ENCODE assay signal across 10 cellular contexts in genomic region chr6:158068893-158069799, GRCh38.
DNase-seq lines count a peak whose midpoint lies in the region; ATAC-seq and TF ChIP-seq lines count a peak whose summit lies in the region.
"Had no signal": no experiment of that assay in that cellular context is flagged by ENCODE, and none has a peak within 500 bp of the region (broad histone marks: within the 10 kb centered on the region; RNA-seq: fewer than 3 reads in every experiment).

No MANE protein-coding gene starts in this region.

- TF ChIP-seq CTCF in SK-N-SH (IDR thresholded peaks at IDR 0.05), result no peak
- no peak for TF ChIP-seq CTCF in esophagus squamous epithelium (IDR thresholded peaks at IDR 0.05)

- CTCF ChIA-PET in SK-N-SH (lab: Yijun Ruan, JAX), result interaction anchor here (1.2 to 5.8 kb wide), 5 partner anchors 8 to 313 kb away, joined by 4 to 69 read pairs (median 29); partner anchors contain the start of gene SYNJ2

- DNase-seq in H7, result peak; percentile 73
- no peak for DNase-seq in SK-N-SH
- DNase-seq in esophagus squamous epithelium (lab: John Stamatoyannopoulos, UW), result no peak
- no peak for DNase-seq in medulla oblongata (ENCODE audit: extremely low spot score)
- no peak for DNase-seq in KBM-7
- DNase-seq in activated CD4-positive, CD25-positive, alpha-beta regulatory T cell (lab: John Stamatoyannopoulos, UW), result no peak
- DNase-seq: GOT3 had no signal

- H3K9me2 ChIP-seq in SK-N-SH, result no peaks in the 10 kb centered on the region

- no peaks in the 10 kb centered on the region for H4K20me1 ChIP-seq in SK-N-SH (ENCODE audit: insufficient read depth)

- H3K9ac ChIP-seq in SK-N-SH, result peak overlapping the region; percentile 36; the same call in 1 of the 2 replicates
- peak overlapping the region in 1 of 3 donors; percentile 32 for H3K9ac ChIP-seq in skeletal muscle tissue (ENCODE audit: low read depth in 1 of 3, low read length in 3 of 3)

- POLR2A ChIA-PET in SK-N-SH (lab: Yijun Ruan, JAX), result no interaction called here

- intact Hi-C loops in esophagus squamous epithelium (cut with DNase I), result loop anchor here (10.0 kb wide), 1 partner anchor 64 kb away; no protein-coding TSS in a partner anchor

- H3K9me3 ChIP-seq in SK-N-SH, result no peaks in the 10 kb centered on the region
- H3K9me3 ChIP-seq in esophagus squamous epithelium, result no peaks in the 10 kb centered on the region
- no peaks in the 10 kb centered on the region for H3K9me3 ChIP-seq in skeletal muscle tissue (ENCODE audit: control insufficient read depth in 3 of 3, low read length in 3 of 3)

- no peak for ATAC-seq in HG02642 (IDR thresholded peaks at IDR 0.05; ENCODE audit: poor library complexity, unreplicated experiment)

- TF ChIP-seq POLR2A in esophagus squamous epithelium (IDR thresholded peaks at IDR 0.05), result no peak

- no peak overlapping the region for H2AFZ ChIP-seq in SK-N-SH (ENCODE audit: low read depth)

- H3K4me3 ChIP-seq in H7 (ENCODE audit: insufficient read depth, low read depth, low read length) (no peak overlapping the region), SK-N-SH (ENCODE audit: low read depth in 2 of 2, low read length in 1 of 2) (no peak overlapping the region), esophagus squamous epithelium (no peak overlapping the region), skeletal muscle tissue (ENCODE audit: low read length in 3 of 3) (no peak overlapping the region)

- WGBS in SK-N-SH (ENCODE audit: low lambda C conversion rate), result 66% methylated on average over 14 of the region's 14 CpGs
- WGBS in esophagus squamous epithelium, 2 donors, result 45 to 66% methylated on average over 13 to 14 of the region's 14 CpGs

- H3K36me3 ChIP-seq in H7 (replicated peaks; ENCODE audit: control insufficient read depth, insufficient read depth, low read length), result peaks cover 2% of the 10 kb centered on the region
- H3K36me3 ChIP-seq in SK-N-SH (replicated peaks in 1 of 2; ENCODE audit: control insufficient read depth in 1 of 2, insufficient read depth in 2 of 2, low read length in 1 of 2), result peaks cover 37 to 50% of the 10 kb centered on the region in 2 experiments
- peaks cover 4 to 65% (median 7%) of the 10 kb centered on the region in 3 donors for H3K36me3 ChIP-seq in esophagus squamous epithelium
- peaks cover 4 to 26% (median 14%) of the 10 kb centered on the region in 3 donors for H3K36me3 ChIP-seq in skeletal muscle tissue (ENCODE audit: control insufficient read depth in 3 of 3, insufficient read depth in 3 of 3, low read length in 3 of 3)

- peaks cover 29% of the 10 kb centered on the region for H3F3A ChIP-seq in SK-N-SH (replicated peaks; ENCODE audit: insufficient read depth)

- H3K4me1 ChIP-seq in SK-N-SH (ENCODE audit: control insufficient read depth in 1 of 2, insufficient read depth in 2 of 2, low read depth in 1 of 2, low read length in 1 of 2) (peaks cover 11 to 30% of the 10 kb centered on the region in 2 experiments; a peak in 3 of 4 replicates), esophagus squamous epithelium (peaks cover 17 to 42% (median 23%) of the 10 kb centered on the region in 3 donors), skeletal muscle tissue (ENCODE audit: control insufficient read depth in 3 of 3, insufficient read depth in 3 of 3, low read length in 3 of 3) (peaks cover 5 to 14% (median 5%) of the 10 kb centered on the region in 3 donors)

- peak overlapping the region; percentile 54 for H3K4me2 ChIP-seq in SK-N-SH

- peak overlapping the region; percentile 28 to 76; a peak in 3 of 4 replicates for H3K27ac ChIP-seq in SK-N-SH (ENCODE audit: low read depth in 2 of 2, low read length in 1 of 2)
- peak overlapping the region; percentile 71 to 79 (median 72) for H3K27ac ChIP-seq in esophagus squamous epithelium
- H3K27ac ChIP-seq in skeletal muscle tissue (ENCODE audit: low read depth, low read length), result peak overlapping the region; percentile 59
- H3K27ac ChIP-seq: VCaP had no signal

- H3K79me2 ChIP-seq in SK-N-SH (ENCODE audit: insufficient read depth), result peaks cover 10% of the 10 kb centered on the region

- peak; percentile 15 to 62; a peak in 1 of 4 replicates for TF ChIP-seq EP300 in SK-N-SH (IDR thresholded peaks at IDR 0.05; ENCODE audit: borderline replicate concordance in 1 of 2, low read depth in 1 of 2, low read length in 1 of 2)

- TF ChIP-seq RAD21 in SK-N-SH (IDR thresholded peaks at IDR 0.05; ENCODE audit: low read length), result no peak

- H3K27me3 ChIP-seq in H7 (ENCODE audit: control insufficient read depth, insufficient read depth, low read length) (no peaks in the 10 kb centered on the region), SK-N-SH (ENCODE audit: insufficient read depth) (no peaks in the 10 kb centered on the region), esophagus squamous epithelium (no peaks in the 10 kb centered on the region), skeletal muscle tissue (ENCODE audit: control insufficient read depth in 3 of 3, insufficient read depth in 3 of 3, low read length in 3 of 3) (no peaks in the 10 kb centered on the region)

- in situ Hi-C loops in KBM-7 (cut with MboI; ENCODE audit: low pct_unique_long_range_greater_than_20kb, low sequenced_read_pairs), result no loop called here

TF ChIP-seq in SK-N-SH, 30 proteins besides CTCF, POLR2A, EP300 and RAD21:
- TF ChIP-seq, protein P1, sequence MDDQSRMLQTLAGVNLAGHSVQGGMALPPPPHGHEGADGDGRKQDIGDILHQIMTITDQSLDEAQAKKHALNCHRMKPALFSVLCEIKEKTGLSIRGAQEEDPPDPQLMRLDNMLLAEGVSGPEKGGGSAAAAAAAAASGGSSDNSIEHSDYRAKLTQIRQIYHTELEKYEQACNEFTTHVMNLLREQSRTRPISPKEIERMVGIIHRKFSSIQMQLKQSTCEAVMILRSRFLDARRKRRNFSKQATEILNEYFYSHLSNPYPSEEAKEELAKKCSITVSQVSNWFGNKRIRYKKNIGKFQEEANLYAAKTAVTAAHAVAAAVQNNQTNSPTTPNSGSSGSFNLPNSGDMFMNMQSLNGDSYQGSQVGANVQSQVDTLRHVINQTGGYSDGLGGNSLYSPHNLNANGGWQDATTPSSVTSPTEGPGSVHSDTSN (IDR thresholded peaks at IDR 0.05), result peak; percentile 54
- TF ChIP-seq RCOR1 (IDR thresholded peaks at IDR 0.05; ENCODE audit: low read length), result no peak
- TF ChIP-seq FOSL2 (IDR thresholded peaks at IDR 0.05; ENCODE audit: borderline replicate concordance, low read depth), result peak; percentile 56; the same call in 1 of the 2 replicates
- peak; percentile 75 for TF ChIP-seq MAX (IDR thresholded peaks at IDR 0.05; ENCODE audit: low read depth)
- TF ChIP-seq JUND (IDR thresholded peaks at IDR 0.05), result peak; percentile 40; the same call in 1 of the 2 replicates
- peak; percentile 57; the same call in 1 of the 2 replicates for TF ChIP-seq RXRA (IDR thresholded peaks at IDR 0.05; ENCODE audit: borderline replicate concordance, low read depth)
- TF ChIP-seq MEF2A (IDR thresholded peaks at IDR 0.05; ENCODE audit: borderline replicate concordance, low read depth), result no peak
- TF ChIP-seq, protein P2, sequence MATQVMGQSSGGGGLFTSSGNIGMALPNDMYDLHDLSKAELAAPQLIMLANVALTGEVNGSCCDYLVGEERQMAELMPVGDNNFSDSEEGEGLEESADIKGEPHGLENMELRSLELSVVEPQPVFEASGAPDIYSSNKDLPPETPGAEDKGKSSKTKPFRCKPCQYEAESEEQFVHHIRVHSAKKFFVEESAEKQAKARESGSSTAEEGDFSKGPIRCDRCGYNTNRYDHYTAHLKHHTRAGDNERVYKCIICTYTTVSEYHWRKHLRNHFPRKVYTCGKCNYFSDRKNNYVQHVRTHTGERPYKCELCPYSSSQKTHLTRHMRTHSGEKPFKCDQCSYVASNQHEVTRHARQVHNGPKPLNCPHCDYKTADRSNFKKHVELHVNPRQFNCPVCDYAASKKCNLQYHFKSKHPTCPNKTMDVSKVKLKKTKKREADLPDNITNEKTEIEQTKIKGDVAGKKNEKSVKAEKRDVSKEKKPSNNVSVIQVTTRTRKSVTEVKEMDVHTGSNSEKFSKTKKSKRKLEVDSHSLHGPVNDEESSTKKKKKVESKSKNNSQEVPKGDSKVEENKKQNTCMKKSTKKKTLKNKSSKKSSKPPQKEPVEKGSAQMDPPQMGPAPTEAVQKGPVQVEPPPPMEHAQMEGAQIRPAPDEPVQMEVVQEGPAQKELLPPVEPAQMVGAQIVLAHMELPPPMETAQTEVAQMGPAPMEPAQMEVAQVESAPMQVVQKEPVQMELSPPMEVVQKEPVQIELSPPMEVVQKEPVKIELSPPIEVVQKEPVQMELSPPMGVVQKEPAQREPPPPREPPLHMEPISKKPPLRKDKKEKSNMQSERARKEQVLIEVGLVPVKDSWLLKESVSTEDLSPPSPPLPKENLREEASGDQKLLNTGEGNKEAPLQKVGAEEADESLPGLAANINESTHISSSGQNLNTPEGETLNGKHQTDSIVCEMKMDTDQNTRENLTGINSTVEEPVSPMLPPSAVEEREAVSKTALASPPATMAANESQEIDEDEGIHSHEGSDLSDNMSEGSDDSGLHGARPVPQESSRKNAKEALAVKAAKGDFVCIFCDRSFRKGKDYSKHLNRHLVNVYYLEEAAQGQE (IDR thresholded peaks at IDR 0.05; ENCODE audit: low read depth, low read length), result 0 out of 2 replicates have a peak, but pooled peaks have one; percentile 21
- TF ChIP-seq EZH2phosphoT487 (IDR thresholded peaks at IDR 0.05; ENCODE audit: borderline replicate concordance, low read depth), result no peak
- TF ChIP-seq TCF12 (IDR thresholded peaks at IDR 0.05), result peak; percentile 68
- TF ChIP-seq CHD2 (IDR thresholded peaks at IDR 0.05; ENCODE audit: low read length, partially characterized antibody), result no peak
- TF ChIP-seq NFIC (IDR thresholded peaks at IDR 0.05; ENCODE audit: borderline replicate concordance), result peak; percentile 55; the same call in 1 of the 2 replicates
TF ChIP-seq in SK-N-SH: peak in this region for 8.
